ENCODE assay signal across 1 cellular context in genomic region chr7:945556-946255, GRCh38.
TF ChIP-seq lines count a peak whose summit lies in the region.

No MANE protein-coding gene starts in this region.

TF ChIP-seq in GM23338, 12 proteins besides CTCF, POLR2A, EP300 and RAD21:
- no peak for TF ChIP-seq POLR2AphosphoS5 (IDR thresholded peaks at IDR 0.05; ENCODE audit: low read depth)
- TF ChIP-seq ZNF462 (CRISPR knock-in tag; IDR thresholded peaks at IDR 0.05): no peak
- no peak for TF ChIP-seq JUNB (IDR thresholded peaks at IDR 0.05; ENCODE audit: unreplicated experiment)
- TF ChIP-seq ZNF114 (CRISPR knock-in tag; IDR thresholded peaks at IDR 0.05): no peak
- no peak for TF ChIP-seq REST (IDR thresholded peaks at IDR 0.05; ENCODE audit: unreplicated experiment)
- no peak for TF ChIP-seq ZNF331 (CRISPR knock-in tag; IDR thresholded peaks at IDR 0.05; ENCODE audit: low read depth)
- no peak for TF ChIP-seq STAT1 (IDR thresholded peaks at IDR 0.05; ENCODE audit: unreplicated experiment)
- no peak for TF ChIP-seq EZH2 (IDR thresholded peaks at IDR 0.05; ENCODE audit: low read depth, unreplicated experiment)
- no peak for TF ChIP-seq ETS1 (IDR thresholded peaks at IDR 0.05)
- TF ChIP-seq NANOG (IDR thresholded peaks at IDR 0.05; ENCODE audit: borderline replicate concordance): no peak
- no peak for TF ChIP-seq EZH2phosphoT487 (IDR thresholded peaks at IDR 0.05; ENCODE audit: unreplicated experiment)
- no peak for TF ChIP-seq CREB1 (CRISPR knock-in tag; IDR thresholded peaks at IDR 0.05; ENCODE audit: low read depth)
